8 cellular contexts compared by ENCODE assay signal in genomic region chr18:59918320-59918755, GRCh38. TPM values are rescaled to one million over a fixed set of nuclear protein-coding genes. Genes with fewer than 3 reads are reported as not detected.
A peak's percentile ranks its signal among the peaks of the same experiment; 100 is the strongest.
DNase-seq lines count a peak whose midpoint lies in the region; ATAC-seq, FAIRE-seq and TF ChIP-seq lines count a peak whose summit lies in the region.

No MANE protein-coding gene starts in this region.

- no peak overlapping the region for H3K4me3 ChIP-seq in OCI-LY7 (ENCODE audit: low read depth, low read length, poor library complexity, severe bottlenecking)
- no peak overlapping the region for H3K4me3 ChIP-seq in trophoblast cell (ENCODE audit: low read depth, low read length)
- H3K4me3 ChIP-seq in body of pancreas = no peak overlapping the region

- no peaks in the 10 kb centered on the region for H3K36me3 ChIP-seq in OCI-LY7 (ENCODE audit: insufficient read depth, low read length)
- no peaks in the 10 kb centered on the region for H3K36me3 ChIP-seq in trophoblast cell (ENCODE audit: control insufficient read depth in 1 of 2, insufficient read depth in 2 of 2, low read length in 2 of 2)
- no peaks in the 10 kb centered on the region for H3K36me3 ChIP-seq in body of pancreas (replicated peaks in 1 of 2; ENCODE audit: insufficient read depth in 1 of 2, low read depth in 2 of 2)

- no peak overlapping the region for H3K4ac ChIP-seq in trophoblast cell (ENCODE audit: low read depth, low read length)

- peak overlapping the region; percentile 4 for H4K8ac ChIP-seq in trophoblast cell (ENCODE audit: low read depth, low read length)

- no peaks in the 10 kb centered on the region for H3K79me2 ChIP-seq in OCI-LY7 (ENCODE audit: insufficient read depth, low read depth, low read length)
- no peaks in the 10 kb centered on the region for H3K79me2 ChIP-seq in trophoblast cell (ENCODE audit: control insufficient read depth, insufficient read depth, low read length, poor library complexity)

- peak overlapping the region; percentile 19 for H2BK12ac ChIP-seq in trophoblast cell (ENCODE audit: low read length)

- ATAC-seq in GM21528 (IDR thresholded peaks at IDR 0.05; ENCODE audit: low FRiP score, unreplicated experiment) = peak; percentile 46
- no peak for ATAC-seq in body of pancreas

- BruUV-seq in OCI-LY7 (replicated peaks; lab: Mats Ljungman, UMichigan) = no TSS peak

- no peaks in the 10 kb centered on the region for H4K20me1 ChIP-seq in OCI-LY7 (ENCODE audit: insufficient read depth, low read length)

- H3K79me1 ChIP-seq in trophoblast cell (ENCODE audit: low read length) = peaks cover 2% of the 10 kb centered on the region

- H3K9ac ChIP-seq in trophoblast cell (ENCODE audit: low read length) = no peak overlapping the region

- H3K18ac ChIP-seq in trophoblast cell (ENCODE audit: low read length) = no peak overlapping the region

- H3K4me1 ChIP-seq in OCI-LY7 (ENCODE audit: insufficient read depth, low read length, poor library complexity, severe bottlenecking) = peaks cover 25% of the 10 kb centered on the region
- H3K4me1 ChIP-seq in trophoblast cell (ENCODE audit: control insufficient read depth in 1 of 2, insufficient read depth in 2 of 2, low read length in 2 of 2) = peaks cover 9 to 11% of the 10 kb centered on the region in 2 experiments
- no peaks in the 10 kb centered on the region for H3K4me1 ChIP-seq in body of pancreas

- peak overlapping the region; percentile 11 for H3K14ac ChIP-seq in trophoblast cell (ENCODE audit: low read length)

- intact Hi-C loops in OCI-LY7 (cut with micrococcal nuclease; ENCODE audit: unreplicated experiment) = no loop called here
- intact Hi-C loops in body of pancreas (cut with DNase I) = no loop called here

- peak overlapping the region; percentile 4 for H2BK5ac ChIP-seq in trophoblast cell (ENCODE audit: low read depth, low read length, poor library complexity)

- no peaks in the 10 kb centered on the region for H3K9me2 ChIP-seq in OCI-LY7 (ENCODE audit: insufficient read depth, low read length)

- peak; percentile 98 for FAIRE-seq in GM12891 (lab: Jason Lieb, UNC)

- H3K27me3 ChIP-seq in trophoblast cell (ENCODE audit: insufficient read depth, low read length) (no peaks in the 10 kb centered on the region), body of pancreas (no peaks in the 10 kb centered on the region)

- POLR2A ChIA-PET in OCI-LY7 (lab: Charles Lee) = interaction anchor here (0.7 kb wide), 1 partner anchor 60 kb away, joined by 4 read pairs; no protein-coding TSS in a partner anchor

- H3K27ac ChIP-seq in OCI-LY7 (ENCODE audit: low read depth, low read length, poor library complexity, severe bottlenecking) = no peak overlapping the region
- H3K27ac ChIP-seq in epithelial cell of prostate = peak overlapping the region; percentile 66
- H3K27ac ChIP-seq in trophoblast cell (ENCODE audit: low read depth, low read length) = no peak overlapping the region
- H3K27ac ChIP-seq in body of pancreas = no peak overlapping the region

- H3K9me3 ChIP-seq in OCI-LY7 (ENCODE audit: low read length) = no peaks in the 10 kb centered on the region
- no peaks in the 10 kb centered on the region for H3K9me3 ChIP-seq in trophoblast cell (ENCODE audit: insufficient read depth, low read depth, low read length)
- no peaks in the 10 kb centered on the region for H3K9me3 ChIP-seq in body of pancreas

- H2AFZ ChIP-seq in OCI-LY7 (ENCODE audit: low read length) (peak overlapping the region; percentile 69; the same call in 1 of the 2 replicates), trophoblast cell (ENCODE audit: insufficient read depth, low read length, poor library complexity) (no peak overlapping the region)

- H4K91ac ChIP-seq in trophoblast cell (ENCODE audit: low read depth, low read length) = peak overlapping the region; percentile 50

- H3K4me2 ChIP-seq in OCI-LY7 (ENCODE audit: low read length) (peak overlapping the region; percentile 70), trophoblast cell (ENCODE audit: low read length) (no peak overlapping the region)

- H3K23ac ChIP-seq in trophoblast cell (ENCODE audit: low read length) = no peak overlapping the region

- no peak for TF ChIP-seq CTCF in OCI-LY7 (conservative IDR thresholded peaks at IDR 0.05; ENCODE audit: low read length)
- TF ChIP-seq CTCF in body of pancreas (IDR thresholded peaks at IDR 0.05) = no peak

- WGBS in trophoblast cell (ENCODE audit: extremely low coverage, insufficient coverage, insufficient read length) = no CpG with 5 or more reads among the region's 9 CpGs
- WGBS in body of pancreas, 2 donors = 53 to 58% methylated on average over 9 of the region's 9 CpGs

- H4K12ac ChIP-seq in trophoblast cell (ENCODE audit: low read depth, low read length) = no peak overlapping the region

- CTCF ChIA-PET in OCI-LY7 (lab: Charles Lee; ENCODE audit: unreplicated experiment) = interaction anchor here (0.9 kb wide), 1 partner anchor 21 kb away, joined by 8 read pairs; no protein-coding TSS in a partner anchor

- TF ChIP-seq POLR2A in GM12891 (IDR thresholded peaks at IDR 0.05; ENCODE audit: low read depth, low read length) (no peak), body of pancreas (IDR thresholded peaks at IDR 0.05) (no peak)

- DNase-seq in GM12891 (ENCODE audit: insufficient read length, low spot score) (no peak), HPDE6-E6E7 (ENCODE audit: extremely low spot score) (peak; percentile 81), OCI-LY7 (ENCODE audit: low spot score) (peak; percentile 41), epithelial cell of prostate (ENCODE audit: low read depth, low spot score) (peak; percentile 43), trophoblast cell (peak in 1 of 2 donors; percentile 17), body of pancreas (no peak)
- DNase-seq in activated CD4-positive, alpha-beta T cell treated with anti-CD3 and anti-CD28 coated beads, Interleukin-2, amount 50 U/mL, for 4 hours = no peak

- no peak overlapping the region for H2BK120ac ChIP-seq in trophoblast cell (ENCODE audit: insufficient read depth, low read length, poor library complexity)

- no peak overlapping the region for H2AK5ac ChIP-seq in trophoblast cell (ENCODE audit: low read length)

TF ChIP-seq in GM12891, 5 proteins besides CTCF, POLR2A, EP300 and RAD21:
- TF ChIP-seq POU2F2 (IDR thresholded peaks at IDR 0.05; ENCODE audit: low read depth, low read length) = no peak
- peak; percentile 77 for TF ChIP-seq PAX5 (IDR thresholded peaks at IDR 0.05; ENCODE audit: insufficient read depth, low read length, severe bottlenecking)

RNA-seq across cellular contexts. Expression of gene PMAIP1, which starts 18.5 kb away (rescaled TPM):
- 62.3 TPM for polyA plus RNA-seq in GM12891 (2012; ENCODE audit: low read depth, missing spikeins)
- total RNA-seq in OCI-LY7 (2014; rRNA removed; shearing (Covaris generic)) = 22.9 and 25.4 TPM in 2 replicates
- total RNA-seq in OCI-LY7 (2022) (21.1 and 23.3 TPM in 2 replicates), body of pancreas (1 to 10 TPM in 1 of 2 donors, not detected in 1; 1.0 TPM)
- polyA plus RNA-seq in trophoblast cell (2013) = 10.2 and 10.3 TPM in 2 replicates

Comparison
In these comparisons a context has a peak if more than half of its experiments do, and no peak if none do; other contexts are left out.
1. DNase-seq: peak in HPDE6-E6E7 (single experiment), OCI-LY7 (single experiment) and epithelial cell of prostate (single experiment); none in GM12891 (single experiment), activated CD4-positive, alpha-beta T cell treated with anti-CD3 and anti-CD28 coated beads, Interleukin-2, amount 50 U/mL, for 4 hours (0 of 2) and body of pancreas (0 of 4).
2. RNA of gene PMAIP1, which starts 18.5 kb away (total RNA-seq): 21.1 to 25.4 TPM in OCI-LY7; 1.0 TPM in body of pancreas; every median in the first group is over 10 times any median in the second.